21 cellular contexts compared by ENCODE assay signal in genomic region chr5:134161712-134162395, GRCh38.
"Had no signal": no experiment of that assay in that cellular context is flagged by ENCODE, and none has a peak within 500 bp of the region (broad histone marks: within the 10 kb centered on the region; RNA-seq: fewer than 3 reads in every experiment).

No MANE protein-coding gene starts in this region.

- ATAC-seq: lower lobe of right lung, SK-N-SH treated with all-trans-retinoic acid at 6 μM for 48 hours, T-cell had no signal

- H3K27me3 Mint-ChIP-seq: activated B cell treated with CpG ODN at 0.5 μM for 24 hours, T-cell had no signal

- H3K27me3 ChIP-seq: suprapubic skin, transverse colon, vagina had no signal

- H3K9me3 Mint-ChIP-seq: T-cell had no signal

- H3K4me1 Mint-ChIP-seq: activated B cell treated with CpG ODN at 0.5 μM for 24 hours, mesothelial cell of epicardium, nephron had no signal

- H3K9me3 ChIP-seq: lower lobe of right lung, suprapubic skin, transverse colon, vagina had no signal

- H3K4me3 Mint-ChIP-seq: activated B cell treated with CpG ODN at 0.5 μM for 24 hours, mesothelial cell of epicardium, nephron, T-cell had no signal

- H3K27ac ChIP-seq: lower lobe of right lung, suprapubic skin, transverse colon, vagina had no signal

- H3K27ac Mint-ChIP-seq: activated B cell treated with CpG ODN at 0.5 μM for 24 hours, mesothelial cell of epicardium, nephron had no signal

- H3K4me1 ChIP-seq: suprapubic skin, vagina had no signal

- DNase-seq: activated B cell treated with CpG ODN at 0.5 μM for 24 hours; activated CD4-positive, alpha-beta T cell treated with anti-CD3 and anti-CD28 coated beads for 48 hours; activated gamma-delta T cell treated with Interleukin-2 at 50 U/mL for 16 hours; cerebellar nuclear complex; cortex of kidney; erythroblast; foreskin melanocyte; glutamatergic neuron; hippocampal formation; islet precursor cell; lower lobe of right lung; posterior cingulate gyrus; stimulated activated CD8-positive, alpha-beta memory T cell treated with anti-CD3 and anti-CD28 coated beads, Interleukin-4, amount 100 ng/mL, for 48 hours; stimulated activated naive CD4-positive, alpha-beta T cell; T-cell; transverse colon had no signal

- H3K4me3 ChIP-seq: lower lobe of right lung, suprapubic skin, transverse colon, vagina had no signal
